ENCODE assay signal across 8 cellular contexts in genomic region chr9:114988962-114989599, GRCh38. TPM values are rescaled to one million over a fixed set of nuclear protein-coding genes. Genes with fewer than 3 reads are reported as not detected.
A peak's percentile ranks its signal among the peaks of the same experiment; 100 is the strongest.
DNase-seq lines count a peak whose midpoint lies in the region; ATAC-seq and TF ChIP-seq lines count a peak whose summit lies in the region.

No MANE protein-coding gene starts in this region.

- ATAC-seq in CD4-positive, CD25-positive, alpha-beta regulatory T cell (ENCODE audit: low read depth in 2 of 2), result no peak
- ATAC-seq in GM19467 (IDR thresholded peaks at IDR 0.05; ENCODE audit: unreplicated experiment), result peak; percentile 52
- no peak for ATAC-seq in Right ventricle myocardium superior (ENCODE audit: poor library complexity)

- peak overlapping the region; percentile 21 for H3K4me2 ChIP-seq in Loucy (ENCODE audit: low read depth, low read length, poor library complexity, severe bottlenecking)

- H3K4me3 ChIP-seq in CD4-positive, CD25-positive, alpha-beta regulatory T cell (ENCODE audit: low read depth, low read length), result no peak overlapping the region
- H3K4me3 ChIP-seq in Loucy (ENCODE audit: low read length, poor library complexity, severe bottlenecking), result no peak overlapping the region

- H3K9me3 ChIP-seq in CD4-positive, CD25-positive, alpha-beta regulatory T cell (ENCODE audit: control insufficient read depth in 2 of 2, low read length in 2 of 2), result no peaks in the 10 kb centered on the region
- H3K9me3 ChIP-seq in Loucy (ENCODE audit: insufficient read depth, low read depth, low read length), result no peaks in the 10 kb centered on the region

- peaks cover 0 to 2% (median 0%) of the 10 kb centered on the region in 7 donors for H3K9me3 Mint-ChIP-seq in CD4-positive, CD25-positive, alpha-beta regulatory T cell
- H3K9me3 Mint-ChIP-seq in endothelial cell (ENCODE audit: unreplicated experiment), result no peaks in the 10 kb centered on the region

- H3K79me2 ChIP-seq in Loucy (ENCODE audit: insufficient read depth, low read length), result no peaks in the 10 kb centered on the region

- H3K4me1 ChIP-seq in CD4-positive, CD25-positive, alpha-beta regulatory T cell (ENCODE audit: control insufficient read depth, insufficient read depth, low read length, poor library complexity, severe bottlenecking), result peaks cover 7% of the 10 kb centered on the region
- H3K4me1 ChIP-seq in Loucy (ENCODE audit: insufficient read depth, low read length, poor library complexity, severe bottlenecking), result peaks cover 15% of the 10 kb centered on the region

- H2AFZ ChIP-seq in Loucy (ENCODE audit: low read length), result no peak overlapping the region

- no peak overlapping the region for H3K27ac ChIP-seq in CD4-positive, CD25-positive, alpha-beta regulatory T cell (ENCODE audit: insufficient read depth, low read length, poor library complexity, severe bottlenecking)

- H3K27ac Mint-ChIP-seq in CD4-positive, CD25-positive, alpha-beta regulatory T cell, result peak overlapping the region in 2 of 3 donors; percentile 21 to 33
- H3K27ac Mint-ChIP-seq in endothelial cell (ENCODE audit: unreplicated experiment), result no peak overlapping the region

- no peaks in the 10 kb centered on the region for H3K36me3 Mint-ChIP-seq in CD4-positive, CD25-positive, alpha-beta regulatory T cell
- no peaks in the 10 kb centered on the region for H3K36me3 Mint-ChIP-seq in endothelial cell (ENCODE audit: low read depth, unreplicated experiment)

- no peak for DNase-seq in CD4-positive, CD25-positive, alpha-beta regulatory T cell
- DNase-seq in astrocyte of the hippocampus (ENCODE audit: low read depth, low spot score), result peak; percentile 10
- DNase-seq in endothelial cell (ENCODE audit: low spot score), result no peak
- DNase-seq in NCI-H2171 treated with DMSO at 0.1 percent for 48 hours (lab: John Stamatoyannopoulos, UW), result no peak
- no peak for DNase-seq in Right ventricle myocardium superior
- no peak for DNase-seq in COLO829 (ENCODE audit: low spot score)

- no peaks in the 10 kb centered on the region for H3K36me3 ChIP-seq in CD4-positive, CD25-positive, alpha-beta regulatory T cell (ENCODE audit: control insufficient read depth, insufficient read depth, low read length)
- no peaks in the 10 kb centered on the region for H3K36me3 ChIP-seq in Loucy (ENCODE audit: insufficient read depth, low read length)

- no peaks in the 10 kb centered on the region for H3K27me3 ChIP-seq in CD4-positive, CD25-positive, alpha-beta regulatory T cell (ENCODE audit: control insufficient read depth, insufficient read depth, low read length)
- H3K27me3 ChIP-seq in Loucy (ENCODE audit: insufficient read depth, low read length, poor library complexity, severe bottlenecking), result no peaks in the 10 kb centered on the region

- no peaks in the 10 kb centered on the region for H3K9me2 ChIP-seq in Loucy (replicated peaks; ENCODE audit: low read depth, low read length)

- H3K4me1 Mint-ChIP-seq in CD4-positive, CD25-positive, alpha-beta regulatory T cell, result peaks cover 6 to 16% (median 10%) of the 10 kb centered on the region in 4 donors
- no peaks in the 10 kb centered on the region for H3K4me1 Mint-ChIP-seq in endothelial cell (ENCODE audit: unreplicated experiment)

- TF ChIP-seq CTCF in Loucy (conservative IDR thresholded peaks at IDR 0.05; ENCODE audit: low read length), result no peak
- TF ChIP-seq CTCF in endothelial cell (IDR thresholded peaks at IDR 0.05; ENCODE audit: unreplicated experiment), result no peak

- no peaks in the 10 kb centered on the region for H3F3A ChIP-seq in Loucy (ENCODE audit: low read depth)

- no peaks in the 10 kb centered on the region for H4K20me1 ChIP-seq in Loucy (ENCODE audit: insufficient read depth, low read length, poor library complexity, severe bottlenecking)

- no peak overlapping the region for H3K9ac ChIP-seq in Loucy (ENCODE audit: low read depth, low read length, poor library complexity, severe bottlenecking)

- no peak overlapping the region for H3K4me3 Mint-ChIP-seq in CD4-positive, CD25-positive, alpha-beta regulatory T cell
- no peak overlapping the region for H3K4me3 Mint-ChIP-seq in endothelial cell (ENCODE audit: unreplicated experiment)

- H3K27me3 Mint-ChIP-seq in CD4-positive, CD25-positive, alpha-beta regulatory T cell, result peaks cover 18% of the 10 kb centered on the region
- peaks cover 1% of the 10 kb centered on the region for H3K27me3 Mint-ChIP-seq in endothelial cell (ENCODE audit: unreplicated experiment)

- intact Hi-C loops in Right ventricle myocardium superior (cut with DNase I), result no loop called here

RNA-seq across cellular contexts. Expression of gene TNFSF8, which starts 58.7 kb away (rescaled TPM):
- 47.3 TPM for total RNA-seq in CD4-positive, CD25-positive, alpha-beta regulatory T cell
- polyA plus RNA-seq in CD4-positive, CD25-positive, alpha-beta regulatory T cell, result 10 to 100 TPM; 31.4 to 78.1 (median 50.7) TPM
- not detected for total RNA-seq in endothelial cell (ENCODE audit: unreplicated experiment)
- 0.46 TPM for total RNA-seq in Right ventricle myocardium superior

Comparison
In these comparisons a context has a peak if more than half of its experiments do, and no peak if none do; other contexts are left out.
1. RNA of gene TNFSF8, which starts 58.7 kb away (total RNA-seq): 47.3 TPM in CD4-positive, CD25-positive, alpha-beta regulatory T cell (single experiment); 0.46 TPM in Right ventricle myocardium superior (single experiment) and not detected in endothelial cell (single experiment); every median in the first group is over 10 times any median in the second.